ENCODE assay signal across 9 cellular contexts in the genomic region with DNA sequence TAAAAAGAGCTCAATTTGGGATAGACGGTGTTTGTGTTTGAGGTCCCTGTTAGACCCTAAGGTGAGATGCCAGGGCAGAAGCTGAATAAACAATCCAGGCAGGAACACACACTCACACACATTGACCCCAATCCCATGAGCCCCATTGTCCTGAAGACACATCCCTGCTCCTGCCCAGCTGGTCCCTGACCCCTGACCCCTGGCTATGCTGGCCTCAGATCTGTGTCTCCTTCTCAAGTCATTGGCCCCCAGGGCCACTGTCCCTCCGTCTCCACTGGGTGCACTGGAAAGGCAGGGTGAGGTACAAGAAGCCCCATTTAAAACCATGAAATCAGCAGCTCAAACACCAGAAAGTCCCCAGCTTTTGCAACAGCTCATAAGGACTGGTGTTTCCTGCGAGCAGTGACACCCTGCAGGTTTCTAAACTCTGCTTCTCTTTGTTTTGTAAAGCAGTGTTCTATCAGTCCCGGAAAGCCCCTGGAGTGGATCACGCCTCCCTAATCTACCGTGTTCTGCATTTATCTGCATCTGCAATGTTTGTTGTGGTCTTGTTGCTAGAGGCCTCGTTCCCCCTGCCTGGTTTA. TPM values are rescaled to one million over a fixed set of nuclear protein-coding genes. Genes with fewer than 3 reads are reported as not detected.
A peak's percentile ranks its signal among the peaks of the same experiment; 100 is the strongest.
DNase-seq lines count a peak whose midpoint lies in the region; ATAC-seq and TF ChIP-seq lines count a peak whose summit lies in the region.
"Had no signal": no experiment of that assay in that cellular context is flagged by ENCODE, and none has a peak within 500 bp of the region (broad histone marks: within the 10 kb centered on the region; RNA-seq: fewer than 3 reads in every experiment).

No MANE protein-coding gene starts in this region.

- peaks cover 27 to 52% of the 10 kb centered on the region in 2 donors for H3K4me1 Mint-ChIP-seq in stimulated activated naive B cell treated with anti-CD40 and anti-IgM and Interleukin-4, amounts not matched to agents 10 μg/mL and 1 μg/mL and 100 μg/mL, for 72 hours
- H3K4me1 Mint-ChIP-seq in Calu3 (ENCODE audit: low read depth, unreplicated experiment), result no peaks in the 10 kb centered on the region

- DNase-seq in GM19238 (ENCODE audit: insufficient read length, low spot score), result peak; percentile 62
- DNase-seq in activated T-cell treated with anti-CD3 and anti-CD28 coated beads, Interleukin-2, amount 50 U/mL, for 1 hour, result peak; percentile 57
- DNase-seq in islet precursor cell, result peak; percentile 63
- DNase-seq in stimulated activated naive B cell treated with anti-CD40 and anti-IgM and Interleukin-4, amounts not matched to agents 10 μg/mL and 1 μg/mL and 100 μg/mL, for 72 hours, result peak; percentile 66
- DNase-seq in NCI-H2029 (lab: John Stamatoyannopoulos, UW), result no peak
- no peak for DNase-seq in NCI-H524 treated with DMSO at 0.1 percent for 48 hours (lab: John Stamatoyannopoulos, UW)
- no peak for DNase-seq in Calu3

- ATAC-seq in stimulated activated naive B cell treated with anti-CD40 and anti-IgM and Interleukin-4, amounts not matched to agents 10 μg/mL and 1 μg/mL and 100 μg/mL, for 72 hours (replicated peaks), result peak; percentile 89 to 93

- no peak for TF ChIP-seq CTCF in Calu3 (IDR thresholded peaks at IDR 0.05; ENCODE audit: unreplicated experiment)

- H3K36me3 ChIP-seq in HUES48 (ENCODE audit: control insufficient read depth, insufficient read depth, low read length), result no peaks in the 10 kb centered on the region

- no peaks in the 10 kb centered on the region for H3K9me3 ChIP-seq in HUES48 (ENCODE audit: control insufficient read depth, insufficient read depth, low read length)

- BruUV-seq in Calu3 (replicated peaks; lab: Mats Ljungman, UMichigan), result no TSS peak

- CTCF ChIA-PET in Calu3 (lab: Charles Lee), result interaction anchor here (0.6 kb wide), 1 partner anchor 97 kb away, joined by 3 read pairs; a partner anchor contains a TSS

- peaks cover 34% of the 10 kb centered on the region for H3K4me1 ChIP-seq in HUES48 (ENCODE audit: control insufficient read depth, insufficient read depth, low read length)

- H3K27me3 ChIP-seq in HUES48 (ENCODE audit: control insufficient read depth, insufficient read depth, low read length), result peaks cover 24% of the 10 kb centered on the region

- H3K9me3 Mint-ChIP-seq in stimulated activated naive B cell treated with anti-CD40 and anti-IgM and Interleukin-4, amounts not matched to agents 10 μg/mL and 1 μg/mL and 100 μg/mL, for 72 hours, result no peaks in the 10 kb centered on the region
- no peaks in the 10 kb centered on the region for H3K9me3 Mint-ChIP-seq in Calu3 (ENCODE audit: low read depth, unreplicated experiment)

- peak overlapping the region; percentile 62 to 67 for H3K4me3 Mint-ChIP-seq in stimulated activated naive B cell treated with anti-CD40 and anti-IgM and Interleukin-4, amounts not matched to agents 10 μg/mL and 1 μg/mL and 100 μg/mL, for 72 hours
- H3K4me3 Mint-ChIP-seq in Calu3 (ENCODE audit: low read depth, unreplicated experiment), result no peak overlapping the region

- H3K27me3 Mint-ChIP-seq in stimulated activated naive B cell treated with anti-CD40 and anti-IgM and Interleukin-4, amounts not matched to agents 10 μg/mL and 1 μg/mL and 100 μg/mL, for 72 hours, result peaks cover 0 to 29% of the 10 kb centered on the region in 2 donors
- H3K27me3 Mint-ChIP-seq in Calu3 (ENCODE audit: unreplicated experiment), result no peaks in the 10 kb centered on the region

- intact Hi-C loops in Calu3 (cut with micrococcal nuclease; ENCODE audit: unreplicated experiment), result no loop called here

- peak overlapping the region; percentile 50 for H3K4me3 ChIP-seq in HUES48 (ENCODE audit: low read depth, low read length)

- peak overlapping the region; percentile 74 for H3K9ac ChIP-seq in HUES48 (ENCODE audit: low read depth, low read length)

- peaks cover 0 to 2% of the 10 kb centered on the region in 2 donors for H3K36me3 Mint-ChIP-seq in stimulated activated naive B cell treated with anti-CD40 and anti-IgM and Interleukin-4, amounts not matched to agents 10 μg/mL and 1 μg/mL and 100 μg/mL, for 72 hours
- H3K36me3 Mint-ChIP-seq in Calu3 (ENCODE audit: insufficient read depth, unreplicated experiment), result no peaks in the 10 kb centered on the region

- H3K27ac Mint-ChIP-seq in stimulated activated naive B cell treated with anti-CD40 and anti-IgM and Interleukin-4, amounts not matched to agents 10 μg/mL and 1 μg/mL and 100 μg/mL, for 72 hours, result peak overlapping the region; percentile 94
- H3K27ac Mint-ChIP-seq in Calu3 (ENCODE audit: unreplicated experiment), result no peak overlapping the region

- peak overlapping the region; percentile 99 for H3K27ac ChIP-seq in HUES48 (ENCODE audit: low read depth, low read length)

RNA-seq across cellular contexts. Expression of a gene that starts 18.0 kb away (rescaled TPM):
- total RNA-seq in Calu3 (2022), result not detected in 2 replicates
- total RNA-seq: LHCN-M2 had no signal

RNA-seq across cellular contexts. Expression of a gene that starts 46.6 kb away (rescaled TPM):
- 0.26 TPM in 1 of 2 replicates, not detected in the other for total RNA-seq in Calu3 (2022)

RNA-seq across cellular contexts. Expression of a gene that starts 52.6 kb away (rescaled TPM):
- not detected in 2 replicates for total RNA-seq in Calu3 (2022)
- total RNA-seq: LHCN-M2 had no signal

Comparison
In these comparisons a context has a peak if more than half of its experiments do, and no peak if none do; other contexts are left out.
1. DNase-seq: peak in GM19238 (single experiment), activated T-cell treated with anti-CD3 and anti-CD28 coated beads, Interleukin-2, amount 50 U/mL, for 1 hour (single experiment), islet precursor cell (single experiment) and stimulated activated naive B cell treated with anti-CD40 and anti-IgM and Interleukin-4, amounts not matched to agents 10 μg/mL and 1 μg/mL and 100 μg/mL, for 72 hours (single experiment); none in NCI-H2029 (single experiment), NCI-H524 treated with DMSO at 0.1 percent for 48 hours (single experiment) and Calu3 (single experiment).